10 cellular contexts compared by ENCODE assay signal in genomic region chr12:4027412-4027811, GRCh38.
A peak's percentile ranks its signal among the peaks of the same experiment; 100 is the strongest.
DNase-seq lines count a peak whose midpoint lies in the region; ATAC-seq, FAIRE-seq and TF ChIP-seq lines count a peak whose summit lies in the region.
"Had no signal": no experiment of that assay in that cellular context is flagged by ENCODE, and none has a peak within 500 bp of the region (broad histone marks: within the 10 kb centered on the region; RNA-seq: fewer than 3 reads in every experiment).

No MANE protein-coding gene starts in this region.

- FAIRE-seq in HepG2 (lab: Jason Lieb, UNC), result no peak
- FAIRE-seq: G401.6 had no signal

- no peak overlapping the region for H3K4me3 ChIP-seq in HepG2 (replicated peaks in 1 of 3; ENCODE audit: insufficient read depth in 1 of 3, low read depth in 2 of 3, low read length in 3 of 3)

- no peaks in the 10 kb centered on the region for H4K20me1 ChIP-seq in HepG2 (ENCODE audit: insufficient read depth, low read length)

- H3K79me2 ChIP-seq in HepG2 (ENCODE audit: insufficient read depth, low read length), result no peaks in the 10 kb centered on the region

- CTCF ChIA-PET in HepG2 (lab: Yijun Ruan, JAX; ENCODE audit: low intra/inter-chr PET ratio, low total read pairs), result no interaction called here

- no peaks in the 10 kb centered on the region for H3K9me3 ChIP-seq in HepG2 (ENCODE audit: low read length)

- POLR2A ChIA-PET in HepG2 (lab: Yijun Ruan, JAX), result interaction anchor here (1.0 to 6.9 kb wide), 2 partner anchors 14 to 28 kb away, joined by 4 to 87 read pairs; no protein-coding TSS in a partner anchor

- no peak overlapping the region for H3K9ac ChIP-seq in HepG2 (ENCODE audit: insufficient read depth, low read depth, low read length)

- no peak for TF ChIP-seq RAD21 in Ishikawa (IDR thresholded peaks at IDR 0.05; ENCODE audit: low read depth)
- TF ChIP-seq RAD21 in HepG2 (CRISPR knock-in tag; IDR thresholded peaks at IDR 0.05), result no peak

- no peaks in the 10 kb centered on the region for H3K36me3 ChIP-seq in HepG2 (replicated peaks in 1 of 2; ENCODE audit: control insufficient read depth in 1 of 2, insufficient read depth in 2 of 2, low read length in 2 of 2)

- H3K27ac ChIP-seq in HepG2 (ENCODE audit: extremely low read length, insufficient read depth, low read length), result peak overlapping the region; percentile 29

- ATAC-seq in HepG2 (peak; percentile 67), GM19463 (IDR thresholded peaks at IDR 0.05; ENCODE audit: unreplicated experiment) (no peak)

- H3K27me3 ChIP-seq in HepG2 (ENCODE audit: control insufficient read depth in 1 of 2, insufficient read depth in 2 of 2, low read length in 2 of 2), result no peaks in the 10 kb centered on the region

- BruUV-seq in HepG2 (replicated peaks; lab: Mats Ljungman, UMichigan), result no TSS peak

- intact Hi-C loops in HepG2 (cut with micrococcal nuclease; ENCODE audit: unreplicated experiment), result no loop called here

- no peak for TF ChIP-seq EP300 in Ishikawa (IDR thresholded peaks at IDR 0.05; ENCODE audit: borderline replicate concordance)
- no peak for TF ChIP-seq EP300 in HepG2 (IDR thresholded peaks at IDR 0.05; ENCODE audit: low read depth in 2 of 2, low read length in 2 of 2)
- no peak for TF ChIP-seq EP300 in HepG2 (CRISPR knock-in tag; IDR thresholded peaks at IDR 0.05; ENCODE audit: borderline replicate concordance)

- WGBS in HepG2 (ENCODE audit: low lambda C conversion rate), result 77% methylated on average over 4 of the region's 4 CpGs

- TF ChIP-seq POLR2A in HepG2 (IDR thresholded peaks at IDR 0.05; ENCODE audit: insufficient read depth in 1 of 2, low read depth in 2 of 2, low read length in 2 of 2), result no peak

- H3K4me1 ChIP-seq in HepG2 (ENCODE audit: insufficient read depth, low read length), result peaks cover 49% of the 10 kb centered on the region

- DNase-seq in activated T-cell treated with anti-CD3 and anti-CD28 coated beads for 4 hours, result peak; percentile 82
- DNase-seq in HepG2 (ENCODE audit: low spot score), result peak; percentile 48
- peak; percentile 62 to 82 for DNase-seq in stimulated activated CD8-positive, alpha-beta memory T cell treated with anti-CD3 and anti-CD28 coated beads, Interleukin-15, amount 100 ng/mL, for 4 hours (ENCODE audit: low read depth in 2 of 2)
- DNase-seq in GM19240 (ENCODE audit: insufficient read length, low spot score), result no peak
- no peak for DNase-seq in COLO668 (lab: John Stamatoyannopoulos, UW; ENCODE audit: unreplicated experiment)
- DNase-seq in NAMALWA (ENCODE audit: low spot score), result no peak
- DNase-seq: Right ventricle myocardium superior had no signal

- in situ Hi-C loops in HepG2 (cut with HindIII; ENCODE audit: extremely low pct_ligation_motif_present, low pct_unique_long_range_greater_than_20kb), result no loop called here

- TF ChIP-seq CTCF in HepG2 (CRISPR knock-in tag; IDR thresholded peaks at IDR 0.05), result no peak

- H2AFZ ChIP-seq in HepG2 (ENCODE audit: low read length), result peak overlapping the region; percentile 29

- peak overlapping the region; percentile 44; the same call in 1 of the 2 replicates for H3K4me2 ChIP-seq in HepG2 (ENCODE audit: low read depth, low read length)

TF ChIP-seq in Ishikawa, 13 proteins besides CTCF, POLR2A, EP300 and RAD21:
- TF ChIP-seq EGR1 (IDR thresholded peaks at IDR 0.05), result peak; percentile 76
- no peak for TF ChIP-seq USF1 (IDR thresholded peaks at IDR 0.05)
- no peak for TF ChIP-seq FOXM1 (IDR thresholded peaks at IDR 0.05; ENCODE audit: borderline replicate concordance, low read depth)
- TF ChIP-seq CREB1 (IDR thresholded peaks at IDR 0.05; ENCODE audit: low read depth), result no peak
- TF ChIP-seq NFIC (IDR thresholded peaks at IDR 0.05), result no peak

TF ChIP-seq in HepG2, 621 proteins besides CTCF, POLR2A, EP300 and RAD21 (continues in another document):
- TF ChIP-seq NR2C2 (CRISPR knock-in tag; IDR thresholded peaks at IDR 0.05; ENCODE audit: borderline replicate concordance) (no peak), KDM2A (CRISPR knock-in tag; IDR thresholded peaks at IDR 0.05; ENCODE audit: borderline replicate concordance, low read depth) (no peak), ZNF224 (CRISPR knock-in tag; IDR thresholded peaks at IDR 0.05) (no peak), PAWR (CRISPR knock-in tag; IDR thresholded peaks at IDR 0.05; ENCODE audit: borderline replicate concordance) (no peak), ISL2 (CRISPR knock-in tag; IDR thresholded peaks at IDR 0.05) (no peak), USF2 (IDR thresholded peaks at IDR 0.05; ENCODE audit: low read depth, low read length) (no peak), USF2 (CRISPR knock-in tag; IDR thresholded peaks at IDR 0.05; ENCODE audit: borderline replicate concordance) (no peak), ISX (CRISPR knock-in tag; conservative IDR thresholded peaks at IDR 0.05) (no peak), XBP1 (CRISPR knock-in tag; IDR thresholded peaks at IDR 0.05) (no peak), RBFOX2 (IDR thresholded peaks at IDR 0.05; ENCODE audit: low read depth, low read length) (no peak), IRF1 (CRISPR knock-in tag; IDR thresholded peaks at IDR 0.05; ENCODE audit: low read depth) (peak; percentile 98), ELF3 (CRISPR knock-in tag; IDR thresholded peaks at IDR 0.05) (no peak; the same call in 1 of the 2 replicates), JDP2 (CRISPR knock-in tag; IDR thresholded peaks at IDR 0.05; ENCODE audit: borderline replicate concordance) (no peak), ZNF616 (CRISPR knock-in tag; IDR thresholded peaks at IDR 0.05; ENCODE audit: low read depth) (peak; percentile 78; the same call in 1 of the 2 replicates), MXI1 (IDR thresholded peaks at IDR 0.05; ENCODE audit: borderline replicate concordance, low read depth, low read length) (peak; percentile 72; the same call in 1 of the 3 replicates), ZNF24 (IDR thresholded peaks at IDR 0.05) (no peak), ZNF329 (CRISPR knock-in tag; IDR thresholded peaks at IDR 0.05; ENCODE audit: low read depth) (no peak), HNRNPL (IDR thresholded peaks at IDR 0.05; ENCODE audit: low read depth, low read length) (peak; percentile 59; the same call in 1 of the 2 replicates), TOPORS (CRISPR knock-in tag; IDR thresholded peaks at IDR 0.05) (no peak), ZNF766 (CRISPR knock-in tag; IDR thresholded peaks at IDR 0.05; ENCODE audit: borderline replicate concordance) (no peak), ZNF782 (CRISPR knock-in tag; IDR thresholded peaks at IDR 0.05; ENCODE audit: borderline replicate concordance) (no peak)
- TF ChIP-seq, protein P1, sequence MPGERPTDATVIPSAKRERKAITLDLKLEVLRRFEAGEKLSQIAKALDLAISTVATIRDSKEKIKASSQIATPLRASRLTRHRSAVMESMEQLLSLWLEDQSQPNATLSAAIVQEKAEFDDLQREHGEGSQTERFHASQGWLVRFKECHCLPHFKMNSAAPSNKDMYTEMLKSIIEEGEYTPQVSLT (CRISPR knock-in tag; IDR thresholded peaks at IDR 0.05; ENCODE audit: borderline replicate concordance, low read depth), result no peak
- TF ChIP-seq, protein P2, sequence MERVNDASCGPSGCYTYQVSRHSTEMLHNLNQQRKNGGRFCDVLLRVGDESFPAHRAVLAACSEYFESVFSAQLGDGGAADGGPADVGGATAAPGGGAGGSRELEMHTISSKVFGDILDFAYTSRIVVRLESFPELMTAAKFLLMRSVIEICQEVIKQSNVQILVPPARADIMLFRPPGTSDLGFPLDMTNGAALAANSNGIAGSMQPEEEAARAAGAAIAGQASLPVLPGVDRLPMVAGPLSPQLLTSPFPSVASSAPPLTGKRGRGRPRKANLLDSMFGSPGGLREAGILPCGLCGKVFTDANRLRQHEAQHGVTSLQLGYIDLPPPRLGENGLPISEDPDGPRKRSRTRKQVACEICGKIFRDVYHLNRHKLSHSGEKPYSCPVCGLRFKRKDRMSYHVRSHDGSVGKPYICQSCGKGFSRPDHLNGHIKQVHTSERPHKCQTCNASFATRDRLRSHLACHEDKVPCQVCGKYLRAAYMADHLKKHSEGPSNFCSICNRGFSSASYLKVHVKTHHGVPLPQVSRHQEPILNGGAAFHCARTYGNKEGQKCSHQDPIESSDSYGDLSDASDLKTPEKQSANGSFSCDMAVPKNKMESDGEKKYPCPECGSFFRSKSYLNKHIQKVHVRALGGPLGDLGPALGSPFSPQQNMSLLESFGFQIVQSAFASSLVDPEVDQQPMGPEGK (CRISPR knock-in tag; IDR thresholded peaks at IDR 0.05), result 0 out of 2 replicates have a peak, but pooled peaks have one; percentile 26

Comparison
In these comparisons a context has a peak if more than half of its experiments do, and no peak if none do; other contexts are left out.
1. DNase-seq: peak in activated T-cell treated with anti-CD3 and anti-CD28 coated beads for 4 hours (single experiment), HepG2 (single experiment) and stimulated activated CD8-positive, alpha-beta memory T cell treated with anti-CD3 and anti-CD28 coated beads, Interleukin-15, amount 100 ng/mL, for 4 hours (2 of 2); none in GM19240 (single experiment), COLO668 (single experiment) and NAMALWA (single experiment).